In the genomic region with DNA sequence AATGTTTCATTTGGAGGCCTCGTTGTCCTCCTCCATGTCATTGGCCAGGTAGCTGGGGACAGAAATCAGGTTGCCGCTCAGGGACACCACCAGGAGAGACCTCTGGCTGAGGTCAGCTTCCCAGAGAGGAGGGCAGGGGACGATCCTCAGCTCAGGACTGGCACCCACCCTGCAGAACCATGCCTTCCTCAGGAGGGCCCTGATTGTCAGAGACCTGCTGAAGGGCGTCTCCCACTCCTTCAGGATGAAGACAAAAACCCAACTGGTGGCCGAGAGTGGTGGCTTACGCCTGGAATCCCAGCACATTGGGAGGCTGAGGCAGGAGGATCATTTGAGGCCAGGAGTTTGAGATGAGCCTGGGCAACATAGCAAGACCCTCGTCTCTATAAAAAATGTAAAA, we compare ENCODE assay signal across 9 cellular contexts.
"Had no signal": no experiment of that assay in that cellular context is flagged by ENCODE, and none has a peak within 500 bp of the region (broad histone marks: within the 10 kb centered on the region; RNA-seq: fewer than 3 reads in every experiment).

No MANE protein-coding gene starts in this region.

- H3K9me3 Mint-ChIP-seq: IgD-negative memory B cell had no signal

- H3K9me3 ChIP-seq: HAP-1 had no signal

- H3K9ac ChIP-seq: GM23248 had no signal

- DNase-seq: GM23248, GOT3, H7, KG1 had no signal

- ATAC-seq: HCT116, HepG2 had no signal

- H3K27ac Mint-ChIP-seq: IgD-negative memory B cell had no signal

- H2AFZ ChIP-seq: GM23248 had no signal

- H3K4me3 ChIP-seq: GM23248, HAP-1 had no signal

- H3K4me3 Mint-ChIP-seq: IgD-negative memory B cell had no signal

- H3K27ac ChIP-seq: GM23248, HL-60 had no signal

- H3K27me3 Mint-ChIP-seq: IgD-negative memory B cell had no signal

- H3K4me1 ChIP-seq: HAP-1 had no signal
